ENCODE assay signal across 1 cellular context in the genomic region with DNA sequence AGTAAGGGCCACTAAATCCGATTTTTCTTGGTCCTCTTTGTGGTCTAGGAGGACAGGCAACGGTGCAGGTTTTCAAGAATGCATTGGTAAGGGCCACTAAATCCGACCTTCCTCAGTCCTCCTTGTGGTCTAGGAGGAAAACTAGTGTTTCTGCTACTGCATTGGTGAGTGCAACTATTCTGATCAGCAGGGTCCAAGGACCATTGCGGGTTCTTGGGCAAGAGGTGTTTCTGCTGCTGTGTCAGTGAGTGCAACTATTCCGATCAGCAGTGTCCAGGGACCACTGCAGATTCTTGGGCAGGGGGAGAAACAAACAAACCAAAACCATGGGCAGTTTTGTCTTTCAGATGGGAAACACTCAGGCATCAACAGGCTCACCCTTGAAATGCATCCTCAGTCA.
TF ChIP-seq lines count a peak whose summit lies in the region.
"Not testable (repeated sequence)": the region's sequence is repeated elsewhere in the genome, so short reads cannot be mapped to it uniquely, and the experiment has no call there.

No MANE protein-coding gene starts in this region.

TF ChIP-seq in HepG2, 621 proteins besides CTCF, POLR2A, EP300 and RAD21:
- TF ChIP-seq ZSCAN29 (CRISPR knock-in tag; conservative IDR thresholded peaks at IDR 0.05) = 0 out of 2 replicates have a peak, but pooled peaks have one; percentile 31
- TF ChIP-seq MED1 (CRISPR knock-in tag; IDR thresholded peaks at IDR 0.05) = 0 out of 2 replicates have a peak, but pooled peaks have one; percentile 7
- peak; percentile 16; the same call in 1 of the 2 replicates for TF ChIP-seq POLR2G (IDR thresholded peaks at IDR 0.05; ENCODE audit: low read depth, low read length)
- 0 out of 2 replicates have a peak, but pooled peaks have one; percentile 40 for TF ChIP-seq KLF12 (CRISPR knock-in tag; IDR thresholded peaks at IDR 0.05; ENCODE audit: borderline replicate concordance)
- TF ChIP-seq ARID5B (CRISPR knock-in tag; IDR thresholded peaks at IDR 0.05) = peak; percentile 39; the same call in 1 of the 2 replicates
- peak; percentile 46; the same call in 1 of the 2 replicates for TF ChIP-seq PAXIP1 (CRISPR knock-in tag; conservative IDR thresholded peaks at IDR 0.05)
- peak; percentile 40; the same call in 1 of the 2 replicates for TF ChIP-seq ZNF501 (CRISPR knock-in tag; IDR thresholded peaks at IDR 0.05)
- peak in 1 of 2 experiments; percentile 42; a peak in 2 of 4 replicates for TF ChIP-seq HMGXB4 (CRISPR knock-in tag; IDR thresholded peaks at IDR 0.05; ENCODE audit: borderline replicate concordance in 1 of 2, low read depth in 1 of 2)
- not testable (repeated sequence) for TF ChIP-seq SOX13 (IDR thresholded peaks at IDR 0.05)
- TF ChIP-seq SOX13 (CRISPR knock-in tag; conservative IDR thresholded peaks at IDR 0.05 in 1 of 2, IDR thresholded peaks at IDR 0.05 in 1 of 2) = 0 out of 4 replicates have a peak, but pooled peaks of 1 of the 2 experiments have one; percentile 9
- TF ChIP-seq TEAD3 (CRISPR knock-in tag; optimal IDR thresholded peaks at IDR 0.05; ENCODE audit: borderline replicate concordance) = peak; percentile 14
- peak; percentile 13; the same call in 1 of the 2 replicates for TF ChIP-seq ZFX (CRISPR knock-in tag; IDR thresholded peaks at IDR 0.05; ENCODE audit: low read depth)
- peak; percentile 47; the same call in 1 of the 2 replicates for TF ChIP-seq ZNF292 (CRISPR knock-in tag; IDR thresholded peaks at IDR 0.05; ENCODE audit: borderline replicate concordance, low read depth)
- 0 out of 2 replicates have a peak, but pooled peaks have one; percentile 17 for TF ChIP-seq NCOA1 (CRISPR knock-in tag; IDR thresholded peaks at IDR 0.05)
- peak; percentile 17; the same call in 1 of the 2 replicates for TF ChIP-seq HNF4G (IDR thresholded peaks at IDR 0.05; ENCODE audit: borderline replicate concordance, low read depth, low read length)
- 0 out of 2 replicates have a peak, but pooled peaks have one; percentile 28 for TF ChIP-seq HNF4G (CRISPR knock-in tag; IDR thresholded peaks at IDR 0.05; ENCODE audit: borderline replicate concordance, low read depth)
- 0 out of 2 replicates have a peak, but pooled peaks have one; percentile 9 for TF ChIP-seq SPEN (CRISPR knock-in tag; IDR thresholded peaks at IDR 0.05; ENCODE audit: low read depth)
- peak; percentile 28; the same call in 1 of the 2 replicates for TF ChIP-seq GATAD2A (CRISPR knock-in tag; IDR thresholded peaks at IDR 0.05)
- TF ChIP-seq DPF2 (CRISPR knock-in tag; IDR thresholded peaks at IDR 0.05; ENCODE audit: borderline replicate concordance, low read depth) = 0 out of 2 replicates have a peak, but pooled peaks have one; percentile 32
- peak; percentile 80 for TF ChIP-seq CEBPG (CRISPR knock-in tag; IDR thresholded peaks at IDR 0.05)
- peak; percentile 80 for TF ChIP-seq SAP130 (CRISPR knock-in tag; IDR thresholded peaks at IDR 0.05; ENCODE audit: low read depth)
- TF ChIP-seq FOXO1 (CRISPR knock-in tag; IDR thresholded peaks at IDR 0.05) = peak; percentile 26; the same call in 1 of the 2 replicates
- TF ChIP-seq HOXA3 (CRISPR knock-in tag; IDR thresholded peaks at IDR 0.05) = peak; percentile 18; the same call in 1 of the 2 replicates
- TF ChIP-seq, protein P1, sequence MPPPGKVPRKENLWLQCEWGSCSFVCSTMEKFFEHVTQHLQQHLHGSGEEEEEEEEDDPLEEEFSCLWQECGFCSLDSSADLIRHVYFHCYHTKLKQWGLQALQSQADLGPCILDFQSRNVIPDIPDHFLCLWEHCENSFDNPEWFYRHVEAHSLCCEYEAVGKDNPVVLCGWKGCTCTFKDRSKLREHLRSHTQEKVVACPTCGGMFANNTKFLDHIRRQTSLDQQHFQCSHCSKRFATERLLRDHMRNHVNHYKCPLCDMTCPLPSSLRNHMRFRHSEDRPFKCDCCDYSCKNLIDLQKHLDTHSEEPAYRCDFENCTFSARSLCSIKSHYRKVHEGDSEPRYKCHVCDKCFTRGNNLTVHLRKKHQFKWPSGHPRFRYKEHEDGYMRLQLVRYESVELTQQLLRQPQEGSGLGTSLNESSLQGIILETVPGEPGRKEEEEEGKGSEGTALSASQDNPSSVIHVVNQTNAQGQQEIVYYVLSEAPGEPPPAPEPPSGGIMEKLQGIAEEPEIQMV (CRISPR knock-in tag; IDR thresholded peaks at IDR 0.05; ENCODE audit: low read depth) = 0 out of 2 replicates have a peak, but pooled peaks have one; percentile 38
- TF ChIP-seq CEBPB (IDR thresholded peaks at IDR 0.05; ENCODE audit: borderline replicate concordance, low read depth, low read length) = peak; percentile 73
- peak; percentile 85 for TF ChIP-seq HNF4A (CRISPR knock-in tag; IDR thresholded peaks at IDR 0.05)
